In genomic region chr17:2503627-2504026, GRCh38 we compare ENCODE assay signal across 12 cellular contexts. TPM values are rescaled to one million over a fixed set of nuclear protein-coding genes. Genes with fewer than 3 reads are reported as not detected.
A peak's percentile ranks its signal among the peaks of the same experiment; 100 is the strongest.
DNase-seq lines count a peak whose midpoint lies in the region; ATAC-seq, FAIRE-seq and TF ChIP-seq lines count a peak whose summit lies in the region.
"Had no signal": no experiment of that assay in that cellular context is flagged by ENCODE, and none has a peak within 500 bp of the region (broad histone marks: within the 10 kb centered on the region; RNA-seq: fewer than 3 reads in every experiment).

No MANE protein-coding gene starts in this region.

- FAIRE-seq in GM12892 (lab: Jason Lieb, UNC) (peak; percentile 72), HTR-8/SVneo (lab: Jason Lieb, UNC) (peak; percentile 16), endometrium (lab: Jason Lieb, UNC) (peak; percentile 69)
- FAIRE-seq: HepG2 had no signal

- no peak for DNase-seq in GM12892 (ENCODE audit: insufficient read length)
- DNase-seq in HTR-8/SVneo (ENCODE audit: insufficient read length, low spot score): no peak
- no peak for DNase-seq in NCI-H526 treated with DMSO at 0.1 percent for 48 hours (lab: John Stamatoyannopoulos, UW)
- DNase-seq: CD4-positive, CD25-positive, alpha-beta regulatory T cell; DMS53; GF-D8; GM23248; H7 had no signal

- ATAC-seq in HG03108 (IDR thresholded peaks at IDR 0.05; ENCODE audit: unreplicated experiment) (no peak), HG03025 (IDR thresholded peaks at IDR 0.05; ENCODE audit: low FRiP score, unreplicated experiment) (no peak)
- ATAC-seq: HepG2 had no signal

- no peak for TF ChIP-seq POLR2A in GM12892 (IDR thresholded peaks at IDR 0.05; ENCODE audit: low read depth, low read length)

RNA-seq across cellular contexts. Expression of gene METTL16, which starts 8.1 kb away (rescaled TPM):
- 20.6 TPM for polyA plus RNA-seq in GM12892 (2012; ENCODE audit: missing spikeins)
